ENCODE assay signal across 8 cellular contexts in the genomic region with DNA sequence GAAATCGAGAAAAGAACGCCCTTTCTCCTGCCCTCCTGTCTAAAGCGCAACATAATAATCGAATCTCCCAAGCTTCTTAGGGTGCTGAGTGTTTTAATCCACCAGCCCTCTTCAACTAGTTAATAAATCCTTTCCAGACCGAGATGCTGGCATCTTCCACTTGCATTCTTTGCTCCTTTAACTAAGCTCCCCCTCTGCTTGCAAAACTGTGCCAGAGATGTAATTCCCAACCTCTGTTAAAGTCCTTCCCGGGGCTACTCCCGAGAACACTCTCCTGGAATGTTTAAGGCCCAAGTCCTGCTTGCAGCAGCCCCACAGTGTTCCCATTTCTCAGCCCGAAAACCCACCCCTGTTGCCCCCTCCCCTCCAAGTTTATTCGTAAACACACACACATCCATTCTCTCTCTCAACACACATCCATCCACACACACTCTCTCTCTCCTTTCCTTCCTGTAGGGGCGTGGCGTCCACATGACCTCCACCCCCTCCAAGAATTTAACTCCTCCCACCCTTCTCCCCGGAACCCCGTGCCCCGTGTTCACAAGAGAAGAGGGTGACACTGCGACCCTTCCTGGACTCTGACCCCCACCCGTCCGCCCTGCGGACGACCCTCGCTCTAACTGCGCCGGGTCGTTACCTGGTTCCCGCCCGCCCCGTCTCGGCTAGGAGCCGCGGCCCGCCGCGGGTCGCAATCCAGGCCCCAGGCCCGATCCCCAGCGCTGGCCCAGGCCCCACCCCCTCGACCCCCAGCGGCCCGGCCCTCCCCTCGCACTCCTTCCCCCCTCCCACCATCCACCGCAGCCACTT. TPM values are rescaled to one million over a fixed set of nuclear protein-coding genes. Genes with fewer than 3 reads are reported as not detected.
DNase-seq lines count a peak whose midpoint lies in the region; ATAC-seq and TF ChIP-seq lines count a peak whose summit lies in the region.

No MANE protein-coding gene starts in this region.

- peak overlapping the region; percentile 99 for H3K27ac ChIP-seq in trophoblast cell (ENCODE audit: low read depth, low read length)

- H3K23ac ChIP-seq in trophoblast cell (ENCODE audit: low read length): no peak overlapping the region

- peak overlapping the region; percentile 99 for H3K27ac Mint-ChIP-seq in activated naive CD8-positive, alpha-beta T cell treated with anti-CD3 and anti-CD28 coated beads, Interleukin-2, amount 50 U/mL, for 24 hours
- H3K27ac Mint-ChIP-seq in type B pancreatic cell: peak overlapping the region; percentile 95

- H3K27me3 ChIP-seq in trophoblast cell (ENCODE audit: insufficient read depth, low read length): no peaks in the 10 kb centered on the region

- no peak for TF ChIP-seq CTCF in GM12864 (IDR thresholded peaks at IDR 0.05; ENCODE audit: low read depth, low read length, missing control alignments)
- no peak for TF ChIP-seq CTCF in type B pancreatic cell (conservative IDR thresholded peaks at IDR 0.05)

- DNase-seq in GM12864 (ENCODE audit: low read depth) (peak; percentile 85), NAMALWA (ENCODE audit: low spot score) (peak; percentile 94), SK-N-DZ (ENCODE audit: low spot score) (peak; percentile 90), cardiac septum (ENCODE audit: low spot score) (peak; percentile 95), trophoblast cell (peak in 1 of 2 donors; percentile 72), type B pancreatic cell (ENCODE audit: extremely low spot score, unreplicated experiment) (peak; percentile 91)
- peak; percentile 82 for DNase-seq in activated naive CD8-positive, alpha-beta T cell treated with anti-CD3 and anti-CD28 coated beads, Interleukin-2, amount 50 U/mL, for 24 hours

- peak overlapping the region; percentile 46 for H3K4ac ChIP-seq in trophoblast cell (ENCODE audit: low read depth, low read length)

- H2BK120ac ChIP-seq in trophoblast cell (ENCODE audit: insufficient read depth, low read length, poor library complexity): peak overlapping the region; percentile 88

- H3K79me2 ChIP-seq in trophoblast cell (ENCODE audit: control insufficient read depth, insufficient read depth, low read length, poor library complexity): peaks cover 10% of the 10 kb centered on the region

- peaks cover 75% of the 10 kb centered on the region for H3K4me1 Mint-ChIP-seq in activated naive CD8-positive, alpha-beta T cell treated with anti-CD3 and anti-CD28 coated beads, Interleukin-2, amount 50 U/mL, for 24 hours
- peaks cover 72% of the 10 kb centered on the region for H3K4me1 Mint-ChIP-seq in type B pancreatic cell (ENCODE audit: unreplicated experiment)

- no peaks in the 10 kb centered on the region for H3K9me3 Mint-ChIP-seq in activated naive CD8-positive, alpha-beta T cell treated with anti-CD3 and anti-CD28 coated beads, Interleukin-2, amount 50 U/mL, for 24 hours
- H3K9me3 Mint-ChIP-seq in type B pancreatic cell: no peaks in the 10 kb centered on the region

- peak overlapping the region; percentile 91 for H4K91ac ChIP-seq in trophoblast cell (ENCODE audit: low read depth, low read length)

- H3K18ac ChIP-seq in trophoblast cell (ENCODE audit: low read length): peak overlapping the region; percentile 87

- intact Hi-C loops in cardiac septum (cut with DNase I): loop anchor here (1.0 to 10.0 kb wide), 4 partner anchors 7 to 435 kb away; a partner anchor contains a TSS

- H3K4me3 ChIP-seq in GM12864 (ENCODE audit: low read depth, low read length) (peak overlapping the region; percentile 65), trophoblast cell (ENCODE audit: low read depth, low read length) (peak overlapping the region; percentile 96)

- H2BK12ac ChIP-seq in trophoblast cell (ENCODE audit: low read length): no peak overlapping the region

- H3K14ac ChIP-seq in trophoblast cell (ENCODE audit: low read length): peak overlapping the region; percentile 94

- peak overlapping the region; percentile 94 for H2BK5ac ChIP-seq in trophoblast cell (ENCODE audit: low read depth, low read length, poor library complexity)

- peak overlapping the region; percentile 93 for H3K4me3 Mint-ChIP-seq in activated naive CD8-positive, alpha-beta T cell treated with anti-CD3 and anti-CD28 coated beads, Interleukin-2, amount 50 U/mL, for 24 hours
- peak overlapping the region; percentile 97 for H3K4me3 Mint-ChIP-seq in type B pancreatic cell

- H3K4me2 ChIP-seq in trophoblast cell (ENCODE audit: low read length): peak overlapping the region; percentile 89

- peak; percentile 65 for ATAC-seq in HG02588 (IDR thresholded peaks at IDR 0.05; ENCODE audit: unreplicated experiment)
- peak; percentile 74 for ATAC-seq in activated naive CD8-positive, alpha-beta T cell treated with anti-CD3 and anti-CD28 coated beads, Interleukin-2, amount 50 U/mL, for 24 hours

- H3K9me3 ChIP-seq in trophoblast cell (ENCODE audit: insufficient read depth, low read depth, low read length): no peaks in the 10 kb centered on the region

- H3K4me1 ChIP-seq in trophoblast cell (ENCODE audit: control insufficient read depth in 1 of 2, insufficient read depth in 2 of 2, low read length in 2 of 2): peaks cover 12 to 24% of the 10 kb centered on the region in 2 experiments

- peaks cover 13% of the 10 kb centered on the region for H3K36me3 Mint-ChIP-seq in activated naive CD8-positive, alpha-beta T cell treated with anti-CD3 and anti-CD28 coated beads, Interleukin-2, amount 50 U/mL, for 24 hours (ENCODE audit: low read depth)
- H3K36me3 Mint-ChIP-seq in type B pancreatic cell: peaks cover 6% of the 10 kb centered on the region

- H3K79me1 ChIP-seq in trophoblast cell (ENCODE audit: low read length): peaks cover 17% of the 10 kb centered on the region

- H4K8ac ChIP-seq in trophoblast cell (ENCODE audit: low read depth, low read length): peak overlapping the region; percentile 99

- peak overlapping the region; percentile 92 for H2AFZ ChIP-seq in trophoblast cell (ENCODE audit: insufficient read depth, low read length, poor library complexity)

- H3K9ac ChIP-seq in trophoblast cell (ENCODE audit: low read length): peak overlapping the region; percentile 73

- H3K27me3 Mint-ChIP-seq in activated naive CD8-positive, alpha-beta T cell treated with anti-CD3 and anti-CD28 coated beads, Interleukin-2, amount 50 U/mL, for 24 hours: no peaks in the 10 kb centered on the region
- no peaks in the 10 kb centered on the region for H3K27me3 Mint-ChIP-seq in type B pancreatic cell

- H3K36me3 ChIP-seq in trophoblast cell (ENCODE audit: control insufficient read depth in 1 of 2, insufficient read depth in 2 of 2, low read length in 2 of 2): peaks cover 0 to 7% of the 10 kb centered on the region in 2 experiments

- H4K12ac ChIP-seq in trophoblast cell (ENCODE audit: low read depth, low read length): peak overlapping the region; percentile 93

- WGBS in trophoblast cell (ENCODE audit: extremely low coverage, insufficient coverage, insufficient read length): no CpG with 5 or more reads among the region's 40 CpGs

- no peak overlapping the region for H2AK5ac ChIP-seq in trophoblast cell (ENCODE audit: low read length)

RNA-seq across cellular contexts. Expression of a gene that starts 7.0 kb away (rescaled TPM):
- 40.8 and 45.6 TPM in 2 replicates for polyA plus RNA-seq in SK-N-DZ (2014; cell fraction: cytosol; rRNA removed)
- polyA plus RNA-seq in SK-N-DZ (2014; cell fraction: nucleus; rRNA removed): 42.4 and 44.6 TPM in 2 replicates
- total RNA-seq in cardiac septum (66.0 TPM), type B pancreatic cell (ENCODE audit: low replicate concordance) (74.8 and 93.4 TPM in 2 replicates)
- polyA plus RNA-seq in trophoblast cell (2013): 153 and 167 TPM in 2 replicates

RNA-seq across cellular contexts. Expression of a gene that starts 51.5 kb away (rescaled TPM):
- 22.9 and 31.3 TPM in 2 replicates for polyA plus RNA-seq in SK-N-DZ (2014; cell fraction: cytosol; rRNA removed)
- 42.3 and 55.6 TPM in 2 replicates for polyA plus RNA-seq in SK-N-DZ (2014; cell fraction: nucleus; rRNA removed)
- total RNA-seq in cardiac septum: 19.4 TPM
- polyA plus RNA-seq in trophoblast cell (2013): 22.6 and 23.8 TPM in 2 replicates
- total RNA-seq in type B pancreatic cell (ENCODE audit: low replicate concordance): 45.6 and 49.8 TPM in 2 replicates
